ENCODE assay signal across 13 cellular contexts in the genomic region with DNA sequence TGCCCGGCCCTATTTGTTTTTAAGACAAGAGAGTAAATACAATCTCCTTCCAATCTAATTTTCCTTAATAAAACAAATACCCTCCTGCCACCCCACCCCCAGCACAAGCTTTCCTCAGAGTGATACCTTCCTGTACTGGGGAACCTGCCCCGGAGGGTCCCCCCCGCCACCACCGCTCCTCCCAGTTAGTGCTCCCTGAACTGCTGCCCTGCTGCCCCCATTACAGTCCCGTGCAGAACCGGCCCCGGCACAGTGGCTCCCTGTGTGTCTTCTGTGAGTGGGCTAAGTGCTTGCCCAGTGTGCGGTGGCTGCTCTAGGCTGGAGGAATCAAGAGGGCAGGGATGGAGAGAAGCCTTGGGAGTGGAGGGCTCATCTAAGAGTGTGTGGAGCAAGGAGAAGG.
A peak's percentile ranks its signal among the peaks of the same experiment; 100 is the strongest.
DNase-seq lines count a peak whose midpoint lies in the region.
"Had no signal": no experiment of that assay in that cellular context is flagged by ENCODE, and none has a peak within 500 bp of the region (broad histone marks: within the 10 kb centered on the region; RNA-seq: fewer than 3 reads in every experiment).

No MANE protein-coding gene starts in this region.

- H3K27ac ChIP-seq in caudate nucleus (ENCODE audit: low read depth, low read length): peak overlapping the region; percentile 63
- H3K27ac ChIP-seq in substantia nigra (ENCODE audit: low read depth, low read length, poor library complexity, severe bottlenecking): peak overlapping the region; percentile 50
- H3K27ac ChIP-seq: pancreas had no signal

- DNase-seq in NCI-H69 (lab: John Stamatoyannopoulos, UW): peak; percentile 43
- DNase-seq in caudate nucleus (lab: John Stamatoyannopoulos, UW): no peak
- DNase-seq in mesenteric fat pad (ENCODE audit: low spot score): peak; percentile 85
- no peak for DNase-seq in substantia nigra (lab: John Stamatoyannopoulos, UW)
- no peak for DNase-seq in COR-L47 (lab: John Stamatoyannopoulos, UW)
- no peak for DNase-seq in UCSD-AML1 (lab: John Stamatoyannopoulos, UW; ENCODE audit: unreplicated experiment)
- DNase-seq in stimulated activated CD4-positive, alpha-beta T cell treated with anti-CD3 and anti-CD28 coated beads, Interleukin-2, amount 100 ng/mL, for 24 hours: no peak
- DNase-seq: activated CD4-positive, alpha-beta T cell treated with anti-CD3 and anti-CD28 coated beads for 1 hour; erythroblast; MM.1S; NCI-H1436 treated with DMSO at 0.1 percent for 48 hours; stimulated activated CD4-positive, alpha-beta T cell treated with anti-CD3 and anti-CD28 coated beads, Interleukin-4, amount 100 ng/mL, for 24 hours had no signal

Comparison
In these comparisons a context has a peak if more than half of its experiments do, and no peak if none do; other contexts are left out.
1. DNase-seq: peak in NCI-H69 (single experiment) and mesenteric fat pad (single experiment); none in caudate nucleus (0 of 61), substantia nigra (0 of 49), COR-L47 (single experiment), UCSD-AML1 (single experiment) and stimulated activated CD4-positive, alpha-beta T cell treated with anti-CD3 and anti-CD28 coated beads, Interleukin-2, amount 100 ng/mL, for 24 hours (0 of 2).